ENCODE assay signal across 15 cellular contexts in the genomic region with DNA sequence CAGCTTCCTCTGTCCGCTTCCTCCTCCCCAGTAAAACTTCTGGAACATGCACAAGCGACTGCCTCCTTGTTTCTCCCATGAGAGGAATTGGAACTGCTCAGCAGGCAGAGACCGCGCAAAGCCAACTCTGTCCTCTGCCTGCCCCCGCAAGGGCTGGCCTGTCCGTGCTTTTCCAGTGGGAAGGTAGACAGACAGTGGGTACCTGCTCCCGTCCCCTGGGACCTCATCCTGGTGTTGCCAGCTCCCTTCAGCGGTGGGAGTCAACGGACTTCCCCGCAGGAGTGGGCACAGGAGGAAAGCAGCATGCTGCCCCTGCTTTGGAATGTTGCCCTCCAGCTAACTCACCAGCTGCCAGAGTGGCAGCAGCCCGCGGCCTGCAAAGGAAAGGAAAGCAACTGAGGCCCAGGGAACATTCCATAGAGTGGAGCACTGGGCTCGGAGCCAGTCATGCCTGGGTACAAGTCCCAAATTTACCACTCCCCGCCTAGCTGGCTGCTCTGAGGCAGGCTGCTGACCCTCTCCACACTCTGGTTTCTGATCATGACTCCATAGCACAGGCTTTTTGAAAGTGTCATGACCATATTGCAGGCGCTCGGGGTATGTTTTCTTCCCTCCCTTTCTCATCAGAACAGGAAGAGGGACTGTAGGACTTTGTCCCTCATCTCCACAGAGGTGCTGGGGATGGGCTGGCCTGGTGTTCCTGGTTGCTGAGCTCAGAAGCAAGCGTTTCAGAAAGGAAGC.
DNase-seq lines count a peak whose midpoint lies in the region; ATAC-seq and TF ChIP-seq lines count a peak whose summit lies in the region.
"Had no signal": no experiment of that assay in that cellular context is flagged by ENCODE, and none has a peak within 500 bp of the region (broad histone marks: within the 10 kb centered on the region; RNA-seq: fewer than 3 reads in every experiment).

No MANE protein-coding gene starts in this region.

- ATAC-seq in Right ventricle myocardium inferior (peak; percentile 20), GM18873 (IDR thresholded peaks at IDR 0.05; ENCODE audit: low FRiP score, unreplicated experiment) (no peak)
- ATAC-seq: naive thymus-derived CD4-positive, alpha-beta T cell; right lobe of liver had no signal

- peaks cover 0 to 23% (median 3%) of the 10 kb centered on the region in 4 donors for H3K4me1 ChIP-seq in sigmoid colon
- H3K4me1 ChIP-seq: right lobe of liver had no signal

- WGBS in sigmoid colon, 2 donors = 79 to 81% methylated on average over 17 of the region's 17 CpGs

- no peak for DNase-seq in Right ventricle myocardium inferior (ENCODE audit: missing footprints)
- no peak for DNase-seq in cardiac septum (ENCODE audit: low spot score)
- DNase-seq in medulla oblongata (ENCODE audit: extremely low spot score) = peak; percentile 56
- DNase-seq in sigmoid colon = no peak
- DNase-seq in activated CD4-positive, alpha-beta T cell treated with anti-CD3 and anti-CD28 coated beads for 4 hours = no peak
- no peak for DNase-seq in activated naive CD4-positive, alpha-beta T cell treated with anti-CD3 and anti-CD28 coated beads, Interleukin-2, amount 50 U/mL, for 16 hours
- no peak for DNase-seq in AG20443 (ENCODE audit: low spot score)
- DNase-seq: activated CD4-positive, alpha-beta T cell treated with anti-CD3 and anti-CD28 coated beads for 48 hours; activated effector memory CD4-positive, alpha-beta T cell treated with Interleukin-2 at 50 U/mL for 16 hours; naive thymus-derived CD4-positive, alpha-beta T cell; NCI-H187 treated with DMSO at 0.1 percent for 48 hours; NCI-H446; right lobe of liver had no signal

- no peaks in the 10 kb centered on the region for H3K9me3 ChIP-seq in sigmoid colon
- H3K9me3 ChIP-seq: right lobe of liver had no signal

- TF ChIP-seq POLR2A in sigmoid colon (IDR thresholded peaks at IDR 0.05) = no peak

- peak overlapping the region; percentile 38 to 62 (median 60) for H3K27ac ChIP-seq in sigmoid colon
- H3K27ac ChIP-seq: C4-2B, right lobe of liver had no signal

- no peak overlapping the region for H3K4me3 ChIP-seq in sigmoid colon
- H3K4me3 ChIP-seq: right lobe of liver had no signal

- intact Hi-C loops in Right ventricle myocardium inferior (cut with DNase I) = no loop called here
- intact Hi-C loops in cardiac septum (cut with DNase I) = no loop called here
- intact Hi-C loops in sigmoid colon (cut with DNase I) = no loop called here

- TF ChIP-seq CTCF in sigmoid colon (IDR thresholded peaks at IDR 0.05) = no peak

- H3K27me3 ChIP-seq in sigmoid colon = no peaks in the 10 kb centered on the region
- H3K27me3 ChIP-seq: right lobe of liver had no signal

- no peak for TF ChIP-seq EP300 in sigmoid colon (IDR thresholded peaks at IDR 0.05)

- no peaks in the 10 kb centered on the region for H3K36me3 ChIP-seq in sigmoid colon
- H3K36me3 ChIP-seq: right lobe of liver had no signal
